Comparison of ENCODE assay signal across 8 cellular contexts in the genomic region with DNA sequence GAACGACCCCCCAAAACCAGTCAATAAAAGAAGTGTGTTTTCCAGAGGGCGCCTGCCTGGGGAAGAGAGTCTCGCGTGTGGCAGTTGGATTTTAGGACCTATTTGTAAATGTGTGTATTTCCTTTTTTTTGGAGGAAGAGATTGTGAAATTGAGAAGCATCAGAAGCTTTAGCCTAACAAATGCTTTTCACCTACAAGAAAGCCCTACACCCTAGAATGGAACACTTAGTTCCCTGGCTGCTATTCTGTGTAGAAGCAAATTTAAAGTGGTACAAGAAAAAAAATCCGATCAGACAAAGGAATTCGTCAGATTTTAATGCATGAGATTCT. TPM values are rescaled to one million over a fixed set of nuclear protein-coding genes. Genes with fewer than 3 reads are reported as not detected.
DNase-seq lines count a peak whose midpoint lies in the region; ATAC-seq lines count a peak whose summit lies in the region.

No MANE protein-coding gene starts in this region.

- H3K27me3 Mint-ChIP-seq in CD4-positive, alpha-beta memory T cell, result no peaks in the 10 kb centered on the region

- DNase-seq in CD4-positive, alpha-beta memory T cell, result no peak
- DNase-seq in Kasumi-1 (lab: John Stamatoyannopoulos, UW) (peak; percentile 55 to 65), caudate nucleus (lab: John Stamatoyannopoulos, UW) (peak in 2 of 61 donors; percentile 5), NCI-H187 (lab: John Stamatoyannopoulos, UW) (no peak), KG1 (lab: John Stamatoyannopoulos, UW) (no peak), NCI-H1436 (lab: John Stamatoyannopoulos, UW) (no peak)

- peak overlapping the region; percentile 52 to 55 for H3K4me3 ChIP-seq in CD4-positive, alpha-beta memory T cell (ENCODE audit: low read length in 2 of 2)
- peak overlapping the region; percentile 58 to 88 for H3K4me3 ChIP-seq in muscle layer of colon (ENCODE audit: low read depth in 1 of 2, low read length in 2 of 2)

- no peaks in the 10 kb centered on the region for H3K36me3 ChIP-seq in CD4-positive, alpha-beta memory T cell (ENCODE audit: insufficient read depth, low read length)
- no peaks in the 10 kb centered on the region for H3K36me3 ChIP-seq in muscle layer of colon (ENCODE audit: insufficient read depth, low read length)

- peak overlapping the region; percentile 76 to 93 (median 88) for H3K27ac Mint-ChIP-seq in CD4-positive, alpha-beta memory T cell

- intact Hi-C loops in CD4-positive, alpha-beta memory T cell (cut with micrococcal nuclease), result loop anchor here (2.0 to 5.0 kb wide), 5 partner anchors 25 to 738 kb away; partner anchors contain the start of genes ANKRD9, EIF5, TRAF3 and ZNF839

- H3K9me3 Mint-ChIP-seq in CD4-positive, alpha-beta memory T cell, result no peaks in the 10 kb centered on the region

- CTCF ChIA-PET in CD4-positive, alpha-beta memory T cell (lab: Charles Lee; ENCODE audit: partially characterized antibody), result interaction anchor here (0.9 to 2.3 kb wide), 19 partner anchors 10 to 284 kb away, joined by 3 to 21 read pairs (median 6); no protein-coding TSS in a partner anchor

- peak overlapping the region; percentile 66 for H3K27ac ChIP-seq in CD4-positive, alpha-beta memory T cell (ENCODE audit: low read depth, low read length)
- H3K27ac ChIP-seq in caudate nucleus (ENCODE audit: low read depth, low read length) (peak overlapping the region; percentile 52), muscle layer of colon (ENCODE audit: low read depth, low read length) (peak overlapping the region; percentile 71)

- H3K9ac ChIP-seq in muscle layer of colon (ENCODE audit: low read length), result peak overlapping the region; percentile 22

- no peak for ATAC-seq in GM19351 (IDR thresholded peaks at IDR 0.05; ENCODE audit: unreplicated experiment)

- POLR2A ChIA-PET in CD4-positive, alpha-beta memory T cell (lab: Charles Lee; ENCODE audit: partially characterized antibody), result interaction anchor here (1.0 to 1.8 kb wide), 2 partner anchors 22 to 70 kb away, joined by 4 to 9 read pairs; no protein-coding TSS in a partner anchor

- no peaks in the 10 kb centered on the region for H3K9me3 ChIP-seq in CD4-positive, alpha-beta memory T cell (ENCODE audit: control insufficient read depth in 1 of 2, low read length in 2 of 2)
- no peaks in the 10 kb centered on the region for H3K9me3 ChIP-seq in muscle layer of colon (ENCODE audit: low read length)

- peak overlapping the region; percentile 74 to 92 (median 88) for H3K4me3 Mint-ChIP-seq in CD4-positive, alpha-beta memory T cell

- peaks cover 25% of the 10 kb centered on the region for H3K4me1 ChIP-seq in CD4-positive, alpha-beta memory T cell (ENCODE audit: insufficient read depth, low read length)
- peaks cover 25% of the 10 kb centered on the region for H3K4me1 ChIP-seq in muscle layer of colon (ENCODE audit: insufficient read depth, low read length)

- peaks cover 0 to 14% of the 10 kb centered on the region in 2 donors for H3K36me3 Mint-ChIP-seq in CD4-positive, alpha-beta memory T cell

- H3K4me1 Mint-ChIP-seq in CD4-positive, alpha-beta memory T cell, result peaks cover 13 to 28% (median 22%) of the 10 kb centered on the region in 4 donors

- no peaks in the 10 kb centered on the region for H3K27me3 ChIP-seq in CD4-positive, alpha-beta memory T cell (ENCODE audit: insufficient read depth, low read length)
- H3K27me3 ChIP-seq in muscle layer of colon (ENCODE audit: control insufficient read depth in 1 of 2, insufficient read depth in 2 of 2, low read length in 2 of 2), result no peaks in the 10 kb centered on the region

RNA-seq across cellular contexts. Expression of gene RCOR1, which starts 1.4 kb away (rescaled TPM):
- 10 to 100 TPM; 19.4 to 21.5 TPM for total RNA-seq in CD4-positive, alpha-beta memory T cell
- 1 to 10 TPM in 1 of 2 donors, under 1 TPM in 1; 0.09 to 1.1 TPM for polyA plus RNA-seq in CD4-positive, alpha-beta memory T cell

Comparison
In these comparisons a context has a peak if more than half of its experiments do, and no peak if none do; other contexts are left out.
1. DNase-seq: peak in Kasumi-1 (2 of 2); none in CD4-positive, alpha-beta memory T cell (0 of 5), NCI-H187 (0 of 2), KG1 (single experiment) and NCI-H1436 (single experiment).
2. Peak in every context shown above with its lines, with median percentiles within 50 percentile points of each other: H3K27ac ChIP-seq.